39 cellular contexts compared by ENCODE assay signal in genomic region chr20:16689906-16690305, GRCh38. TPM values are rescaled to one million over a fixed set of nuclear protein-coding genes. Genes with fewer than 3 reads are reported as not detected.
"Had no signal": no experiment of that assay in that cellular context is flagged by ENCODE, and none has a peak within 500 bp of the region (broad histone marks: within the 10 kb centered on the region; RNA-seq: fewer than 3 reads in every experiment).

No MANE protein-coding gene starts in this region.

- H3K27me3 ChIP-seq: MG63 had no signal

- H3K4me3 ChIP-seq: MG63 had no signal

- H3K4me2 ChIP-seq: KMS-11 had no signal

- H3K9ac ChIP-seq: KMS-11 had no signal

- DNase-seq: Karpas-422, Kasumi-1, KBM-7, KG1, MG63, MM.1S, MV-4-11, NCI-H1048, NCI-H1092, NCI-H1092 treated with DMSO at 0.1 percent for 48 hours, NCI-H1105, NCI-H1105 treated with DMSO at 0.1 percent for 48 hours, NCI-H1417, NCI-H1417 treated with DMSO at 0.1 percent for 48 hours, NCI-H1436, NCI-H1436 treated with DMSO at 0.1 percent for 48 hours, NCI-H146, NCI-H1694, NCI-H1694 treated with DMSO at 0.1 percent for 48 hours, NCI-H187, NCI-H187 treated with DMSO at 0.1 percent for 48 hours, NCI-H1930, NCI-H2029, NCI-H2029 treated with DMSO at 0.1 percent for 48 hours, NCI-H2081, NCI-H2081 treated with DMSO at 0.1 percent for 48 hours, NCI-H2107, NCI-H2171, NCI-H2171 treated with DMSO at 0.1 percent for 48 hours, NCI-H2227 treated with DMSO at 0.1 percent for 48 hours, NCI-H226, NCI-H345, NCI-H446, NCI-H446 treated with DMSO at 0.1 percent for 48 hours had no signal

- H3K9me3 ChIP-seq: MG63 had no signal

- H3K36me3 ChIP-seq: MG63 had no signal

- H3K27ac ChIP-seq: KMS-11 had no signal

RNA-seq across cellular contexts. Expression of gene OTOR, which starts 58.3 kb away (rescaled TPM):
- total RNA-seq: LHCN-M2, M059J, MCF 10A, NCI-H460 had no signal
